21 cellular contexts compared by ENCODE assay signal in genomic region chr3:53613111-53613510, GRCh38.
DNase-seq lines count a peak whose midpoint lies in the region; ATAC-seq and TF ChIP-seq lines count a peak whose summit lies in the region.
"Had no signal": no experiment of that assay in that cellular context is flagged by ENCODE, and none has a peak within 500 bp of the region (broad histone marks: within the 10 kb centered on the region; RNA-seq: fewer than 3 reads in every experiment).

No MANE protein-coding gene starts in this region.

- DNase-seq in heart left ventricle (no peak), left ventricle myocardium inferior (no peak), OCI-LY7 (ENCODE audit: low spot score) (peak; percentile 11), left lobe of liver (ENCODE audit: low spot score) (no peak), HuH-7.5 (ENCODE audit: low spot score) (no peak), NCI-H526 treated with DMSO at 0.1 percent for 48 hours (lab: John Stamatoyannopoulos, UW) (no peak), NCI-H146 treated with DMSO at 0.1 percent for 48 hours (lab: John Stamatoyannopoulos, UW; ENCODE audit: unreplicated experiment) (no peak), GF-D8 (lab: John Stamatoyannopoulos, UW) (no peak)
- DNase-seq: activated CD4-positive, alpha-beta T cell treated with anti-CD3 and anti-CD28 coated beads for 48 hours; brain microvascular endothelial cell; GOT3; head of caudate nucleus; NCI-H1048; NCI-H1930; NCI-H345; stimulated activated CD4-positive, alpha-beta T cell treated with anti-CD3 and anti-CD28 coated beads, Interleukin-4, amount 100 ng/mL, for 1 hour; SW 1271 had no signal

- no peaks in the 10 kb centered on the region; the same call in 1 of the 2 replicates for H4K20me1 ChIP-seq in OCI-LY7 (ENCODE audit: insufficient read depth, low read length)

- intact Hi-C loops in heart left ventricle (cut with DNase I) (no loop called here), left ventricle myocardium inferior (cut with micrococcal nuclease) (no loop called here), OCI-LY7 (cut with micrococcal nuclease; ENCODE audit: unreplicated experiment) (no loop called here)

- H3K4me3 ChIP-seq in heart left ventricle (no peak overlapping the region), left ventricle myocardium inferior (no peak overlapping the region), OCI-LY7 (ENCODE audit: low read depth, low read length, poor library complexity, severe bottlenecking) (no peak overlapping the region)
- H3K4me3 ChIP-seq: coronary artery, K562, smooth muscle cell had no signal

- BruUV-seq in OCI-LY7 (replicated peaks; lab: Mats Ljungman, UMichigan) = no TSS peak

- H3K27me3 ChIP-seq in heart left ventricle (peaks cover 0 to 18% (median 0%) of the 10 kb centered on the region in 9 donors), left ventricle myocardium inferior (ENCODE audit: low read depth) (peaks cover 11% of the 10 kb centered on the region)
- H3K27me3 ChIP-seq: brain microvascular endothelial cell had no signal

- 0 out of 2 replicates have a peak overlapping the region, but pooled peaks have one; percentile 15 for H3K4me2 ChIP-seq in OCI-LY7 (ENCODE audit: low read length)
- H3K4me2 ChIP-seq: smooth muscle cell had no signal

- peaks cover 0 to 19% (median 0%) of the 10 kb centered on the region in 12 donors for H3K4me1 ChIP-seq in heart left ventricle
- no peaks in the 10 kb centered on the region for H3K4me1 ChIP-seq in left ventricle myocardium inferior
- H3K4me1 ChIP-seq in OCI-LY7 (ENCODE audit: insufficient read depth, low read length, poor library complexity, severe bottlenecking) = peaks cover 4% of the 10 kb centered on the region

- no peaks in the 10 kb centered on the region for H3K9me2 ChIP-seq in OCI-LY7 (ENCODE audit: insufficient read depth, low read length)

- 47 to 62% (median 50%) methylated on average over 3 of the region's 3 CpGs for WGBS in heart left ventricle, 4 donors

- H3K36me3 ChIP-seq in heart left ventricle = no peaks in the 10 kb centered on the region
- no peaks in the 10 kb centered on the region for H3K36me3 ChIP-seq in left ventricle myocardium inferior
- no peaks in the 10 kb centered on the region for H3K36me3 ChIP-seq in OCI-LY7 (ENCODE audit: insufficient read depth, low read length)
- H3K36me3 ChIP-seq: brain microvascular endothelial cell had no signal

- TF ChIP-seq POLR2A in heart left ventricle (IDR thresholded peaks at IDR 0.05) = no peak

- no peak overlapping the region for H2AFZ ChIP-seq in OCI-LY7 (ENCODE audit: low read length)

- H3K9me3 ChIP-seq in heart left ventricle = peaks cover 0 to 13% (median 0%) of the 10 kb centered on the region in 12 donors
- H3K9me3 ChIP-seq in left ventricle myocardium inferior (replicated peaks) = peaks cover 14% of the 10 kb centered on the region
- no peaks in the 10 kb centered on the region for H3K9me3 ChIP-seq in OCI-LY7 (ENCODE audit: low read length)

- ATAC-seq in heart left ventricle (peak in 3 of 4 donors; percentile 18 to 62 (median 46)), left lobe of liver (peak; percentile 21)
- ATAC-seq: activated T-helper 17 cell treated with anti-CD3 and anti-CD28 coated beads, Interleukin-2, amount 50 U/mL, for 72 hours; K562 had no signal

- no peak for TF ChIP-seq CTCF in heart left ventricle (IDR thresholded peaks at IDR 0.05)
- no peak for TF ChIP-seq CTCF in left ventricle myocardium inferior (IDR thresholded peaks at IDR 0.05; ENCODE audit: borderline replicate concordance)
- no peak for TF ChIP-seq CTCF in OCI-LY7 (conservative IDR thresholded peaks at IDR 0.05; ENCODE audit: low read length)

- no peaks in the 10 kb centered on the region for H3K79me2 ChIP-seq in OCI-LY7 (ENCODE audit: insufficient read depth, low read depth, low read length)

- POLR2A ChIA-PET in OCI-LY7 (lab: Charles Lee) = no interaction called here

- peak overlapping the region in 1 of 12 donors; percentile 64 for H3K27ac ChIP-seq in heart left ventricle
- H3K27ac ChIP-seq in left ventricle myocardium inferior (replicated peaks) = no peak overlapping the region
- H3K27ac ChIP-seq in OCI-LY7 (ENCODE audit: low read depth, low read length, poor library complexity, severe bottlenecking) = no peak overlapping the region
- H3K27ac ChIP-seq: brain microvascular endothelial cell, coronary artery had no signal

- CTCF ChIA-PET in OCI-LY7 (lab: Charles Lee; ENCODE audit: unreplicated experiment) = no interaction called here
